In the genomic region with DNA sequence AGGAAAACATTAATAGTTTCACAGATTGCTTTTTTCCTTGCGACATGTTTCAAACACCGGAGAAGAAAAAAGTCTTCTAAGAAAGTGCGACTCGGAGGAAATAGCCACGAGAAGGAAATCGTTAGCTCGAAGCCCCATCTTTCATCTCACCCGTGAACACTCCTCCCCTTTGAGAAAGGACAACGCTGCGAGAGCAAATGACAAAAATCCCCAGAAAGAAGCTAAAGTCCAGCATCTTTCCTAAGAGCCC, we compare ENCODE assay signal across 7 cellular contexts.
DNase-seq lines count a peak whose midpoint lies in the region; ATAC-seq and TF ChIP-seq lines count a peak whose summit lies in the region.

No MANE protein-coding gene starts in this region.

- H2BK15ac ChIP-seq in neuronal stem cell (ENCODE audit: low read length): no peak overlapping the region

- peak overlapping the region; percentile 36 for H3K27ac Mint-ChIP-seq in endodermal cell

- H3K4me2 ChIP-seq in OCI-LY7 (ENCODE audit: low read length) (peak overlapping the region; percentile 96), neuronal stem cell (ENCODE audit: insufficient read depth, low read length, poor library complexity, severe bottlenecking) (peak overlapping the region; percentile 75)

- peaks cover 46% of the 10 kb centered on the region for H4K20me1 ChIP-seq in OCI-LY7 (ENCODE audit: insufficient read depth, low read length)

- H2AK5ac ChIP-seq in neuronal stem cell (ENCODE audit: low read depth, low read length): no peak overlapping the region

- ATAC-seq in GM21528 (IDR thresholded peaks at IDR 0.05; ENCODE audit: low FRiP score, unreplicated experiment): peak; percentile 1

- H3K9me3 ChIP-seq in OCI-LY7 (ENCODE audit: low read length) (no peaks in the 10 kb centered on the region), endodermal cell (ENCODE audit: control insufficient read depth, low read length) (no peaks in the 10 kb centered on the region), neuronal stem cell (replicated peaks in 1 of 2; ENCODE audit: control insufficient read depth in 2 of 2, insufficient read depth in 1 of 2, low read depth in 1 of 2, low read length in 2 of 2) (no peaks in the 10 kb centered on the region)

- H3K79me2 ChIP-seq in OCI-LY7 (ENCODE audit: insufficient read depth, low read depth, low read length): peaks cover 94% of the 10 kb centered on the region

- DNase-seq in OCI-LY7 (ENCODE audit: low spot score): no peak
- no peak for DNase-seq in endodermal cell
- peak; percentile 27 for DNase-seq in neuronal stem cell (ENCODE audit: low spot score)
- DNase-seq in NCI-H1930 (lab: John Stamatoyannopoulos, UW): no peak
- DNase-seq in NCI-H2107 (lab: John Stamatoyannopoulos, UW): no peak
- no peak for DNase-seq in superior temporal gyrus (ENCODE audit: extremely low spot score)

- H3K27ac ChIP-seq in OCI-LY7 (ENCODE audit: low read depth, low read length, poor library complexity, severe bottlenecking) (peak overlapping the region; percentile 89), endodermal cell (ENCODE audit: low read depth, low read length) (peak overlapping the region; percentile 95), neuronal stem cell (replicated peaks; ENCODE audit: low read length) (peak overlapping the region; percentile 98)

- peaks cover 68% of the 10 kb centered on the region for H3K36me3 ChIP-seq in OCI-LY7 (ENCODE audit: insufficient read depth, low read length)
- H3K36me3 ChIP-seq in endodermal cell (ENCODE audit: control insufficient read depth, insufficient read depth, low read length): peaks cover under 1% of the 10 kb centered on the region
- peaks cover 0 to 9% of the 10 kb centered on the region in 2 donors for H3K36me3 ChIP-seq in neuronal stem cell (replicated peaks in 1 of 2; ENCODE audit: control insufficient read depth in 2 of 2, insufficient read depth in 2 of 2, low read length in 2 of 2)

- H3K27me3 Mint-ChIP-seq in endodermal cell (ENCODE audit: insufficient read depth): peaks cover 11% of the 10 kb centered on the region

- H3K9ac ChIP-seq in endodermal cell (ENCODE audit: extremely low read depth, low read length, poor library complexity, severe bottlenecking) (peak overlapping the region; percentile 87), neuronal stem cell (ENCODE audit: low read depth, low read length, poor library complexity) (no peak overlapping the region)

- H2BK5ac ChIP-seq in neuronal stem cell (ENCODE audit: low read length): peak overlapping the region; percentile 82

- H4K8ac ChIP-seq in neuronal stem cell (ENCODE audit: low read depth, low read length): no peak overlapping the region

- H3K4me3 Mint-ChIP-seq in endodermal cell: peak overlapping the region; percentile 96

- no peak for TF ChIP-seq CTCF in OCI-LY7 (conservative IDR thresholded peaks at IDR 0.05; ENCODE audit: low read length)
- TF ChIP-seq CTCF in endodermal cell (conservative IDR thresholded peaks at IDR 0.05): no peak

- no peak overlapping the region for H4K91ac ChIP-seq in neuronal stem cell (ENCODE audit: low read depth, low read length, poor library complexity)

- no peak overlapping the region for H3K23ac ChIP-seq in neuronal stem cell (ENCODE audit: low read depth, low read length, poor library complexity)

- H3K18ac ChIP-seq in neuronal stem cell (ENCODE audit: low read length): peak overlapping the region; percentile 96

- H2BK12ac ChIP-seq in neuronal stem cell (ENCODE audit: low read length): no peak overlapping the region

- no peak overlapping the region for H3K4ac ChIP-seq in neuronal stem cell (ENCODE audit: low read length)

- WGBS in endodermal cell (ENCODE audit: insufficient coverage in 1 of 2, insufficient read length in 1 of 2), 2 experiments: 0% methylated on average over 6 to 10 of the region's 10 CpGs
- WGBS in neuronal stem cell (ENCODE audit: extremely low coverage in 2 of 2, insufficient read length in 2 of 2, insufficient replicate concordance in 1 of 2), 2 donors: no CpG with 5 or more reads among the region's 10 CpGs

- peaks cover 12% of the 10 kb centered on the region for H3K4me1 Mint-ChIP-seq in endodermal cell

- CTCF ChIA-PET in OCI-LY7 (lab: Charles Lee; ENCODE audit: unreplicated experiment): interaction anchor here (1.2 kb wide), 1 partner anchor 84 kb away, joined by 5 read pairs; the partner anchor contains the start of gene TRIM13

- peaks cover 2% of the 10 kb centered on the region for H3K79me1 ChIP-seq in neuronal stem cell (ENCODE audit: low read depth, low read length)

- intact Hi-C loops in OCI-LY7 (cut with micrococcal nuclease; ENCODE audit: unreplicated experiment): loop anchor here (1.0 to 5.0 kb wide), 3 partner anchors 297 to 812 kb away; no protein-coding TSS in a partner anchor

- peaks cover 42% of the 10 kb centered on the region for H3K4me1 ChIP-seq in OCI-LY7 (ENCODE audit: insufficient read depth, low read length, poor library complexity, severe bottlenecking)
- H3K4me1 ChIP-seq in endodermal cell (ENCODE audit: control insufficient read depth, insufficient read depth, low read length): no peaks in the 10 kb centered on the region
- peaks cover 1 to 4% of the 10 kb centered on the region in 2 donors for H3K4me1 ChIP-seq in neuronal stem cell (ENCODE audit: control insufficient read depth in 2 of 2, insufficient read depth in 1 of 2, low read depth in 1 of 2, low read length in 2 of 2)

- no peaks in the 10 kb centered on the region for H3K27me3 ChIP-seq in endodermal cell (ENCODE audit: control insufficient read depth, insufficient read depth, low read length, poor library complexity, severe bottlenecking)
- no peaks in the 10 kb centered on the region for H3K27me3 ChIP-seq in neuronal stem cell (ENCODE audit: control insufficient read depth in 3 of 3, insufficient read depth in 3 of 3, low read depth in 1 of 3, low read length in 3 of 3)

- no peaks in the 10 kb centered on the region for H3K9me3 Mint-ChIP-seq in endodermal cell

- no peak overlapping the region for H3K14ac ChIP-seq in neuronal stem cell (ENCODE audit: low read length)

- H2AFZ ChIP-seq in OCI-LY7 (ENCODE audit: low read length) (no peak overlapping the region), neuronal stem cell (ENCODE audit: low read length) (peak overlapping the region; percentile 85)

- peak overlapping the region; percentile 96 for H3K4me3 ChIP-seq in OCI-LY7 (ENCODE audit: low read depth, low read length, poor library complexity, severe bottlenecking)
- peak overlapping the region; percentile 86 for H3K4me3 ChIP-seq in endodermal cell (ENCODE audit: low read length)
- H3K4me3 ChIP-seq in neuronal stem cell (ENCODE audit: low read length in 2 of 2): peak overlapping the region; percentile 92 to 96

- H3K36me3 Mint-ChIP-seq in endodermal cell (ENCODE audit: low read depth): no peaks in the 10 kb centered on the region

- POLR2A ChIA-PET in OCI-LY7 (lab: Charles Lee): interaction anchor here (0.5 to 8.0 kb wide), 19 partner anchors 9 to 836 kb away, joined by 3 to 94 read pairs (median 3); partner anchors contain the start of genes KPNA3 and TRIM13

- no peaks in the 10 kb centered on the region for H3K9me2 ChIP-seq in OCI-LY7 (ENCODE audit: insufficient read depth, low read length)

- BruUV-seq in OCI-LY7 (replicated peaks; lab: Mats Ljungman, UMichigan): no TSS peak

- H2BK120ac ChIP-seq in neuronal stem cell (ENCODE audit: low read depth, low read length): no peak overlapping the region
